ENCODE assay signal across 20 cellular contexts in the genomic region with DNA sequence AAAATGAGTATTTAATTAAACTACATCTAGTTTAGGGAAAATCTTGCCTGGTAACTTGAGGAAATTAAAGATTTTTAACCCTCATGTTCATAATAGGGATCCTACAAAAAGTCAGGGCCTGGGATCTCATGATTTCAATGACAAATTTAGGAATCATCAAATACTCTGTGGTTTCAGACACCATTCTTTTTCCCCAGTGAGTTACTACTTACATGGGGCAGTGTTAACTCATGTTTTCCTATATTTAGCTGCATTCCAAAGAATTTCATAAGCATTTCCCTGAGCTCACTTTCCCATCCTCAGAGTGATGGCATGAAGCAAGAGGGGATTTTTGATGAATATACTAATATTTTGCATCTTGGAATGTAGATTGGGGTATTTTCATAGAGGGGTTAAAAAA.
DNase-seq lines count a peak whose midpoint lies in the region; ATAC-seq and TF ChIP-seq lines count a peak whose summit lies in the region.
"Had no signal": no experiment of that assay in that cellular context is flagged by ENCODE, and none has a peak within 500 bp of the region (broad histone marks: within the 10 kb centered on the region; RNA-seq: fewer than 3 reads in every experiment).

No MANE protein-coding gene starts in this region.

- H3K4me1 Mint-ChIP-seq in neural progenitor cell, result no peaks in the 10 kb centered on the region
- H3K4me1 Mint-ChIP-seq: stimulated activated naive CD8-positive, alpha-beta T cell treated with anti-CD3 and anti-CD28 coated beads, Interleukin-15, amount 100 ng/mL, for 72 hours had no signal

- H3K4me3 Mint-ChIP-seq in neural progenitor cell, result no peak overlapping the region
- H3K4me3 Mint-ChIP-seq: activated naive CD8-positive, alpha-beta T cell; stimulated activated naive CD8-positive, alpha-beta T cell treated with anti-CD3 and anti-CD28 coated beads, Interleukin-15, amount 100 ng/mL, for 72 hours had no signal

- no peaks in the 10 kb centered on the region for H3K36me3 ChIP-seq in esophagus muscularis mucosa
- H3K36me3 ChIP-seq in neural progenitor cell, result no peaks in the 10 kb centered on the region
- H3K36me3 ChIP-seq: SJCRH30 had no signal

- no peak for TF ChIP-seq CTCF in esophagus muscularis mucosa (IDR thresholded peaks at IDR 0.05)
- TF ChIP-seq CTCF in neural progenitor cell (IDR thresholded peaks at IDR 0.05), result no peak
- no peak for TF ChIP-seq CTCF in GM10266 (IDR thresholded peaks at IDR 0.05; ENCODE audit: control insufficient read depth, insufficient read depth, low read depth, missing control alignments)

- no peaks in the 10 kb centered on the region for H3K27me3 Mint-ChIP-seq in neural progenitor cell (ENCODE audit: insufficient read depth, low read depth)
- H3K27me3 Mint-ChIP-seq: activated naive CD8-positive, alpha-beta T cell; stimulated activated naive CD8-positive, alpha-beta T cell treated with anti-CD3 and anti-CD28 coated beads, Interleukin-15, amount 100 ng/mL, for 72 hours had no signal

- H4K20me1 ChIP-seq in neural progenitor cell (ENCODE audit: low read depth), result no peaks in the 10 kb centered on the region

- intact Hi-C loops in esophagus muscularis mucosa (cut with DNase I), result loop anchor here (10.0 kb wide), 2 partner anchors 103 to 453 kb away; a partner anchor contains a TSS

- H3K9ac ChIP-seq in neural progenitor cell, result no peak overlapping the region

- H3K27me3 ChIP-seq in esophagus muscularis mucosa (no peaks in the 10 kb centered on the region), neural progenitor cell (no peaks in the 10 kb centered on the region)

- no peak for TF ChIP-seq EP300 in esophagus muscularis mucosa (IDR thresholded peaks at IDR 0.05)

- ATAC-seq in HG03354 (IDR thresholded peaks at IDR 0.05; ENCODE audit: poor library complexity, severe bottlenecking, unreplicated experiment), result no peak
- ATAC-seq in HG03135 (IDR thresholded peaks at IDR 0.05; ENCODE audit: unreplicated experiment), result no peak
- ATAC-seq: left cardiac atrium; stimulated activated naive CD8-positive, alpha-beta T cell treated with anti-CD3 and anti-CD28 coated beads, Interleukin-15, amount 100 ng/mL, for 72 hours had no signal

- H3K4me3 ChIP-seq in esophagus muscularis mucosa (no peak overlapping the region), neural progenitor cell (no peak overlapping the region)
- H3K4me3 ChIP-seq: SJCRH30 had no signal

- H3K27ac Mint-ChIP-seq in neural progenitor cell, result no peak overlapping the region
- H3K27ac Mint-ChIP-seq: activated naive CD8-positive, alpha-beta T cell; stimulated activated naive CD8-positive, alpha-beta T cell treated with anti-CD3 and anti-CD28 coated beads, Interleukin-15, amount 100 ng/mL, for 72 hours had no signal

- no peaks in the 10 kb centered on the region for H3K79me2 ChIP-seq in neural progenitor cell (ENCODE audit: low read depth)

- H3K4me1 ChIP-seq in esophagus muscularis mucosa (peaks cover 0 to 69% (median 62%) of the 10 kb centered on the region in 4 donors), neural progenitor cell (no peaks in the 10 kb centered on the region)
- H3K4me1 ChIP-seq: SJCRH30 had no signal

- H3K9me3 ChIP-seq in esophagus muscularis mucosa (no peaks in the 10 kb centered on the region), neural progenitor cell (ENCODE audit: low read depth) (no peaks in the 10 kb centered on the region)
- H3K9me3 ChIP-seq: SJCRH30 had no signal

- H3K4me2 ChIP-seq in neural progenitor cell, result no peak overlapping the region

- DNase-seq in AG08396 (ENCODE audit: low spot score), result peak; percentile 53
- DNase-seq in M059J (ENCODE audit: low read depth), result peak; percentile 35
- no peak for DNase-seq in esophagus muscularis mucosa (ENCODE audit: extremely low spot score)
- DNase-seq in myocyte (ENCODE audit: low read depth), result peak; percentile 58
- DNase-seq in neural progenitor cell (ENCODE audit: low spot score), result no peak
- no peak for DNase-seq in GM10266 (ENCODE audit: extremely low spot score)
- DNase-seq: activated CD4-positive, alpha-beta T cell treated with anti-CD3 and anti-CD28 coated beads for 48 hours; Calu3; GDM1; hippocampal formation; KBM-7; left cardiac atrium; NCI-H1105 treated with DMSO at 0.1 percent for 48 hours; NCI-H2227 treated with DMSO at 0.1 percent for 48 hours; SJCRH30; stimulated activated naive CD8-positive, alpha-beta T cell treated with anti-CD3 and anti-CD28 coated beads, Interleukin-15, amount 100 ng/mL, for 72 hours; T1000 had no signal

- H3F3A ChIP-seq in neural progenitor cell (ENCODE audit: low read depth), result no peaks in the 10 kb centered on the region

- no peak overlapping the region for H2AFZ ChIP-seq in neural progenitor cell (replicated peaks)

- no peaks in the 10 kb centered on the region for H3K36me3 Mint-ChIP-seq in neural progenitor cell
- H3K36me3 Mint-ChIP-seq: activated naive CD8-positive, alpha-beta T cell had no signal

- H3K9me3 Mint-ChIP-seq in neural progenitor cell, result peaks cover 2% of the 10 kb centered on the region
- H3K9me3 Mint-ChIP-seq: stimulated activated naive CD8-positive, alpha-beta T cell treated with anti-CD3 and anti-CD28 coated beads, Interleukin-15, amount 100 ng/mL, for 72 hours had no signal

- no peak for TF ChIP-seq POLR2A in esophagus muscularis mucosa (IDR thresholded peaks at IDR 0.05; ENCODE audit: low read depth)

- H3K27ac ChIP-seq in esophagus muscularis mucosa (replicated peaks in 1 of 4) (peak overlapping the region; percentile 70 to 78 (median 72)), neural progenitor cell (no peak overlapping the region)
- H3K27ac ChIP-seq: SJCRH30 had no signal

Comparison
In these comparisons a context has a peak if more than half of its experiments do, and no peak if none do; other contexts are left out.
1. DNase-seq: peak in AG08396 (single experiment), M059J (single experiment) and myocyte (single experiment); none in esophagus muscularis mucosa (single experiment), neural progenitor cell (single experiment) and GM10266 (single experiment).